In the genomic region with DNA sequence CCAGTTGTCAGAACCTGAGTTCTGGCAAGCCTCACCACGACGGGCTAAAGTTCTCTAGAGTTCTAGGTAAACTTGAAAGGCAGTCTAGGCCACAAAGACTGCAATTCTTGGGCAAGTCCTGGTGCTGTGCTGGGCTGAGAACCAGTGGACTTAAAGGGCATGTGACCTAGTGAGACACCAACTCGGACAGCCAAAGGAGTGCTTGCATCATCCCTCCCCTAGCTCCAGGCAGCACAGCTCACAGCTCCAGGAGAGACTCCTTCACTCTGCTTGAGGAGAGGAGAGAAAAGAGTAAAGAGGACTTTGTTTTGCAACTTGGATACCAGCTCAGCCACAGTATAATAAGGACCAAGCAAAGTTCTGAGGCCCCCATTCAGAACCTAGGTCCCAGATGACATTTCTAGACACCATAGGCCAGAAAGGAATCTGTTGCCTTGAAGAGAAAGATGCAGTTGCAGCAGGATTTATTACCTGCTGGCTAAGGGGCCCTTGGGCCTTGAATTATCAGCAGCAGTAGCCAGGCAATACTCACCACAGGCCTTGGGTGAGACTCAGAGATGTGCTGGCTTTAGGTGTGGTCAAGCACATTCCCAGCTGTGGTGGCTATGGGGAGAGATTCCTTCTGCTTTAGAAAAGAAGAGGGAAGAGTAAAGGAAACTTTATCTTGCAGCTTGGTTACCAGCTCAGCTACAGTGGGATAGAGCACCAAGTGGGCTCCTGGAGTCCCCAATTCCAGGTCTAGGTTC, we compare ENCODE assay signal across 26 cellular contexts. TPM values are rescaled to one million over a fixed set of nuclear protein-coding genes. Genes with fewer than 3 reads are reported as not detected.
"Had no signal": no experiment of that assay in that cellular context is flagged by ENCODE, and none has a peak within 500 bp of the region (broad histone marks: within the 10 kb centered on the region; RNA-seq: fewer than 3 reads in every experiment).

No MANE protein-coding gene starts in this region.

- ATAC-seq: activated CD4-positive, CD25-positive, alpha-beta regulatory T cell treated with anti-CD3 and anti-CD28 coated beads, Interleukin-2, amount 50 U/mL, for 24 hours; activated CD8-positive, alpha-beta T cell treated with anti-CD3 and anti-CD28 coated beads for 36 hours; activated T-cell treated with anti-CD3 and anti-CD28 coated beads, Interleukin-2, amount 50 U/mL, for 72 hours; Panc1; Right ventricle myocardium inferior had no signal

- H3K36me3 ChIP-seq: brain microvascular endothelial cell had no signal

- H3K4me3 Mint-ChIP-seq: activated CD8-positive, alpha-beta T cell treated with anti-CD3 and anti-CD28 coated beads for 36 hours; activated naive CD4-positive, alpha-beta T cell treated with anti-CD3 and anti-CD28 coated beads, Interleukin-2, amount 10 ng/mL, durations not matched to agents 7 days and 5 days; activated naive CD8-positive, alpha-beta T cell treated with anti-CD3 and anti-CD28 coated beads for 36 hours; activated T-cell treated with anti-CD3 and anti-CD28 coated beads, Interleukin-2, amount 50 U/mL, for 72 hours had no signal

- H3K36me3 Mint-ChIP-seq: activated naive CD4-positive, alpha-beta T cell treated with anti-CD3 and anti-CD28 coated beads, Interleukin-2, amount 10 ng/mL, durations not matched to agents 7 days and 5 days; activated naive CD8-positive, alpha-beta T cell treated with anti-CD3 and anti-CD28 coated beads for 36 hours had no signal

- H3K9me3 Mint-ChIP-seq: activated CD8-positive, alpha-beta T cell treated with anti-CD3 and anti-CD28 coated beads for 36 hours; activated naive CD4-positive, alpha-beta T cell treated with anti-CD3 and anti-CD28 coated beads, Interleukin-2, amount 10 ng/mL, durations not matched to agents 7 days and 5 days; activated T-cell treated with anti-CD3 and anti-CD28 coated beads, Interleukin-2, amount 50 U/mL, for 72 hours; activated T-helper 2 cell treated with anti-CD3 and anti-CD28 coated beads, Interferon-gamma antibody, Interleukin-2, Interleukin-4, amounts not matched to agents 10 μg/mL and 5 μg/mL and 100 μg/mL, durations not matched to agents 14 hours and 24 hours and 36 hours had no signal

- H3K27ac Mint-ChIP-seq: activated CD8-positive, alpha-beta T cell treated with anti-CD3 and anti-CD28 coated beads for 36 hours; activated naive CD4-positive, alpha-beta T cell treated with anti-CD3 and anti-CD28 coated beads, Interleukin-2, amount 10 ng/mL, durations not matched to agents 7 days and 5 days; activated naive CD8-positive, alpha-beta T cell treated with anti-CD3 and anti-CD28 coated beads for 36 hours; activated T-cell treated with anti-CD3 and anti-CD28 coated beads, Interleukin-2, amount 50 U/mL, for 72 hours; activated T-helper 2 cell treated with anti-CD3 and anti-CD28 coated beads, Interferon-gamma antibody, Interleukin-2, Interleukin-4, amounts not matched to agents 10 μg/mL and 5 μg/mL and 100 μg/mL, durations not matched to agents 14 hours and 24 hours and 36 hours had no signal

- H3K27me3 ChIP-seq: brain microvascular endothelial cell had no signal

- DNase-seq: activated CD4-positive, alpha-beta T cell treated with anti-CD3 and anti-CD28 coated beads for 4 hours; activated CD8-positive, alpha-beta memory T cell treated with anti-CD3 and anti-CD28 coated beads, Interleukin-2, amount 50 U/mL, for 4 hours; activated CD8-positive, alpha-beta T cell treated with anti-CD3 and anti-CD28 coated beads for 36 hours; activated gamma-delta T cell treated with Interleukin-2 at 50 U/mL for 16 hours; activated naive CD4-positive, alpha-beta T cell treated with anti-CD3 and anti-CD28 coated beads, Interleukin-2, amount 10 ng/mL, durations not matched to agents 7 days and 5 days; activated naive CD8-positive, alpha-beta T cell treated with anti-CD3 and anti-CD28 coated beads for 36 hours; activated T-cell treated with anti-CD3 and anti-CD28 coated beads, Interleukin-2, amount 50 U/mL, for 72 hours; brain microvascular endothelial cell; cerebellar nuclear complex; NCI-H1048; NCI-H146; NCI-H187 treated with DMSO at 0.1 percent for 48 hours; NCI-H2081 treated with DMSO at 0.1 percent for 48 hours; NCI-H526 treated with DMSO at 0.1 percent for 48 hours; NK-92 treated with Interleukin-12 subunit alpha and Interleukin-12 subunit beta, amount 100 ng/mL, for 24 hours; OCI-M1; RPMI8226; SK-N-SH; T-helper 1 cell had no signal

- H3K4me1 Mint-ChIP-seq: activated naive CD4-positive, alpha-beta T cell treated with anti-CD3 and anti-CD28 coated beads, Interleukin-2, amount 10 ng/mL, durations not matched to agents 7 days and 5 days; activated naive CD8-positive, alpha-beta T cell treated with anti-CD3 and anti-CD28 coated beads for 36 hours had no signal

- H3K9me3 ChIP-seq: SK-N-SH had no signal

RNA-seq across cellular contexts. Expression of gene UPP2, which starts 51.8 kb away (rescaled TPM):
- total RNA-seq: activated CD8-positive, alpha-beta T cell treated with anti-CD3 and anti-CD28 coated beads for 36 hours; activated naive CD8-positive, alpha-beta T cell treated with anti-CD3 and anti-CD28 coated beads for 36 hours; activated T-cell treated with anti-CD3 and anti-CD28 coated beads, Interleukin-2, amount 50 U/mL, for 72 hours; activated T-helper 2 cell treated with anti-CD3 and anti-CD28 coated beads, Interferon-gamma antibody, Interleukin-2, Interleukin-4, amounts not matched to agents 10 μg/mL and 5 μg/mL and 100 μg/mL, durations not matched to agents 14 hours and 24 hours and 36 hours; cardiac septum; NCI-H460; Right ventricle myocardium inferior; T-helper 2 cell treated with Interferon-gamma antibody and Interleukin-4, amounts not matched to agents 100 ng/mL and 5 ng/mL, for 36 hours had no signal
- polyA plus RNA-seq: SK-N-SH had no signal
